16 cellular contexts compared by ENCODE assay signal in genomic region chr5:18068851-18069250, GRCh38.
"Had no signal": no experiment of that assay in that cellular context is flagged by ENCODE, and none has a peak within 500 bp of the region (broad histone marks: within the 10 kb centered on the region; RNA-seq: fewer than 3 reads in every experiment).

No MANE protein-coding gene starts in this region.

- H3K36me3 ChIP-seq: gastrocnemius medialis, heart left ventricle had no signal

- H3K4me3 ChIP-seq: gastrocnemius medialis, heart left ventricle had no signal

- H3K9me3 ChIP-seq: gastrocnemius medialis, heart left ventricle had no signal

- H3K27me3 ChIP-seq: gastrocnemius medialis, heart left ventricle had no signal

- H3K27ac ChIP-seq: gastrocnemius medialis, heart left ventricle had no signal

- ATAC-seq: activated CD8-positive, alpha-beta T cell treated with anti-CD3 and anti-CD28 coated beads for 36 hours; activated T-helper 17 cell treated with anti-CD3 and anti-CD28 coated beads, Interleukin-2, amount 50 U/mL, for 72 hours; gastrocnemius medialis; heart left ventricle; left ventricle myocardium superior; naive thymus-derived CD8-positive, alpha-beta T cell; stimulated activated naive B cell treated with anti-CD40 and anti-IgM and Interleukin-4, amounts not matched to agents 10 μg/mL and 1 μg/mL and 100 μg/mL, for 72 hours had no signal

- DNase-seq: activated CD4-positive, alpha-beta T cell treated with anti-CD3 and anti-CD28 coated beads, Interleukin-2, amount 10 ng/mL, durations not matched to agents 24 days and 14 days; activated CD8-positive, alpha-beta T cell treated with anti-CD3 and anti-CD28 coated beads for 36 hours; activated naive CD4-positive, alpha-beta T cell; activated naive CD8-positive, alpha-beta T cell treated with anti-CD3 and anti-CD28 coated beads for 36 hours; activated T-cell treated with anti-CD3 and anti-CD28 coated beads, Interleukin-2, amount 50 U/mL, for 1 hour; amniotic stem cell; effector CD4-positive, alpha-beta T cell; gastrocnemius medialis; heart left ventricle; kidney glomerular epithelial cell; left ventricle myocardium superior; mesendoderm; naive thymus-derived CD8-positive, alpha-beta T cell; nucleus accumbens; stimulated activated naive B cell treated with anti-CD40 and anti-IgM and Interleukin-4, amounts not matched to agents 10 μg/mL and 1 μg/mL and 100 μg/mL, for 72 hours had no signal
